In genomic region chr22:28568099-28568498, GRCh38 we compare ENCODE assay signal across 29 cellular contexts.
"Had no signal": no experiment of that assay in that cellular context is flagged by ENCODE, and none has a peak within 500 bp of the region (broad histone marks: within the 10 kb centered on the region; RNA-seq: fewer than 3 reads in every experiment).

No MANE protein-coding gene starts in this region.

- H3K27me3 ChIP-seq: body of pancreas, esophagus muscularis mucosa, gastroesophageal sphincter, heart right ventricle had no signal

- ATAC-seq: activated CD4-positive, alpha-beta T cell treated with anti-CD3 and anti-CD28 coated beads for 36 hours; activated CD8-positive, alpha-beta memory T cell treated with anti-CD3 and anti-CD28 coated beads, Interleukin-2, amount 10 ng/mL, durations not matched to agents 7 days and 5 days; activated CD8-positive, alpha-beta T cell treated with anti-CD3 and anti-CD28 coated beads, Interleukin-2, amount 10 ng/mL, durations not matched to agents 7 days and 5 days; activated T-cell treated with anti-CD3 and anti-CD28 coated beads, Interleukin-2, amount 50 U/mL, for 4 hours; activated T-helper 17 cell treated with anti-CD3 and anti-CD28 coated beads, Interleukin-2, amount 50 U/mL, for 72 hours; body of pancreas; effector memory CD8-positive, alpha-beta T cell; gastroesophageal sphincter; heart right ventricle had no signal

- H3K4me1 ChIP-seq: esophagus muscularis mucosa had no signal

- DNase-seq: activated CD4-positive, alpha-beta memory T cell treated with anti-CD3 and anti-CD28 coated beads for 36 hours; activated CD4-positive, alpha-beta T cell treated with anti-CD3 and anti-CD28 coated beads for 36 hours; activated CD4-positive, alpha-beta T cell treated with anti-CD3 and anti-CD28 coated beads, Interleukin-2, amount 10 ng/mL, durations not matched to agents 24 days and 14 days; activated CD4-positive, CD25-positive, alpha-beta regulatory T cell; activated CD4-positive, CD25-positive, alpha-beta regulatory T cell treated with anti-CD3 and anti-CD28 coated beads, Interleukin-2, amount 50 U/mL, for 72 hours; activated CD8-positive, alpha-beta memory T cell treated with anti-CD3 and anti-CD28 coated beads, Interleukin-2, amount 10 ng/mL, durations not matched to agents 7 days and 5 days; activated CD8-positive, alpha-beta memory T cell treated with anti-CD3 and anti-CD28 coated beads, Interleukin-2, amount 50 U/mL, for 48 hours; activated CD8-positive, alpha-beta T cell treated with anti-CD3 and anti-CD28 coated beads, Interleukin-2, amount 10 ng/mL, durations not matched to agents 7 days and 5 days; activated effector memory CD4-positive, alpha-beta T cell treated with Interleukin-2 at 50 U/mL for 16 hours; activated gamma-delta T cell treated with Interleukin-2 at 50 U/mL for 16 hours; activated naive CD4-positive, alpha-beta T cell treated with anti-CD3 and anti-CD28 coated beads, Interleukin-2, amount 50 U/mL, for 16 hours; activated naive CD4-positive, alpha-beta T cell treated with Interleukin-2 at 50 U/mL for 16 hours; activated T-cell treated with anti-CD3 and anti-CD28 coated beads, Interleukin-2, amount 50 U/mL, for 4 hours; amniotic stem cell; anterior cingulate cortex; body of pancreas; caudate nucleus; cortex of kidney; dermis blood vessel endothelial cell; effector CD4-positive, alpha-beta T cell; effector memory CD8-positive, alpha-beta T cell; erythroblast; foreskin melanocyte; heart right ventricle; T-helper 2 cell had no signal

- H3K36me3 ChIP-seq: esophagus muscularis mucosa, gastroesophageal sphincter, heart right ventricle had no signal

- H3K27ac ChIP-seq: body of pancreas, esophagus muscularis mucosa, gastroesophageal sphincter, heart right ventricle had no signal

- H3K4me3 ChIP-seq: body of pancreas, esophagus muscularis mucosa, gastroesophageal sphincter, heart right ventricle had no signal

- FAIRE-seq: colon had no signal

- H3K9me3 ChIP-seq: body of pancreas, esophagus muscularis mucosa, gastroesophageal sphincter had no signal
